ENCODE assay signal across 8 cellular contexts in the genomic region with DNA sequence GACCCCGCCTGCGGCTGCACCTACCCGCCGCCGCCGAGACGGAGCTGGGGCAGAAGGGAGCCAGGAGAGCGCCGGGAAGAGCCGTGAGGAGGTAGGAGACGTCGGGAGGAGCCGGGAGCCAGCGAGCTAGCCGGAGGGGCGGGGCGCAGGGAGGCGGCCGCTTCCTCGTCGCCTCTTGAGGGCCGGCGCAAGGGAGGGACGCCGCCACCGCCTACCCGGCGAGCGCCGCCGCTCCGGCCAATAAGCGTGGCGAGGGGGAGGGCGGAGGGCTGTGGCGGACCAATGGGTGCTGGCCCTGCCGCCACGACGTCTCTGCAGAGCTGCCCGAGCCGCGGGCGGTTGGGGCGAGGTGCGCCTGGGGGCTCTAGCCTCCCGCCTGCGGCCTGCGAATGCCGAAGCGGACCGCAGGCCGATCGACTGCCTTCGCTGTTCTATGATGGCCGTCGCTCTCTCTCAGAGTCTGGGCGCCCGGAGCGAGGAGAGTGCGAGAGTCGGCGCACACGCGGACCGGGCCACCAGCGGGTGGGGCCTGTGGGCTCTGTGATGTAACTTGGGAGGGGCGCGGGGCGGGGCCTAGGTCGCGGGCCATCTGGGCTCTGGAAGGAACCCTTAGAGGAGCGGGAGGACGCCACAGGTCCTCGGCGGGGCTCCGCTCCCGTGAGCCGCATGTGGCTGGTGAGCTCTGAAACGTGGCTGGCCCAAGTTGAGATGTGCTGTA.
A peak's percentile ranks its signal among the peaks of the same experiment; 100 is the strongest.
DNase-seq lines count a peak whose midpoint lies in the region; ATAC-seq and TF ChIP-seq lines count a peak whose summit lies in the region.

No MANE protein-coding gene starts in this region.

- peak overlapping the region; percentile 91 for H3K27ac Mint-ChIP-seq in central memory CD8-positive, alpha-beta T cell (ENCODE audit: low read depth)

- ATAC-seq in GM19023 (IDR thresholded peaks at IDR 0.05; ENCODE audit: unreplicated experiment): peak; percentile 94
- ATAC-seq in HG03196 (IDR thresholded peaks at IDR 0.05; ENCODE audit: unreplicated experiment): peak; percentile 91
- ATAC-seq in central memory CD8-positive, alpha-beta T cell (replicated peaks; ENCODE audit: extremely low read depth, poor library complexity, severe bottlenecking): peak; percentile 93

- H3K9me3 Mint-ChIP-seq in central memory CD8-positive, alpha-beta T cell: no peaks in the 10 kb centered on the region

- H3K4me1 Mint-ChIP-seq in central memory CD8-positive, alpha-beta T cell: peaks cover 26% of the 10 kb centered on the region

- TF ChIP-seq CTCF in AG09309 (IDR thresholded peaks at IDR 0.05; ENCODE audit: control insufficient read depth, insufficient read depth, low read depth, low read length, missing control alignments): no peak

- DNase-seq in AG09309 (ENCODE audit: low read depth) (peak; percentile 82), NCI-H345 (lab: John Stamatoyannopoulos, UW) (peak; percentile 93), islet precursor cell (peak; percentile 99)
- DNase-seq in activated CD4-positive, CD25-positive, alpha-beta regulatory T cell treated with anti-CD3 and anti-CD28 coated beads, Interleukin-2, amount 50 U/mL, for 16 hours (ENCODE audit: low read depth, low spot score): peak; percentile 84
- peak; percentile 85 to 89 for DNase-seq in central memory CD8-positive, alpha-beta T cell (ENCODE audit: low spot score in 2 of 2)
- peak; percentile 94 for DNase-seq in stimulated activated CD4-positive, alpha-beta T cell treated with anti-CD3 and anti-CD28 coated beads, Interleukin-12 subunit alpha, Interleukin-12 subunit beta, amount 100 ng/mL, for 4 hours

- H3K4me3 ChIP-seq in AG09309 (ENCODE audit: control insufficient read depth, low read depth, low read length): peak overlapping the region; percentile 90

- H3K4me3 Mint-ChIP-seq in central memory CD8-positive, alpha-beta T cell: peak overlapping the region; percentile 90

- H3K27me3 Mint-ChIP-seq in central memory CD8-positive, alpha-beta T cell: no peaks in the 10 kb centered on the region

- peaks cover 9% of the 10 kb centered on the region for H3K36me3 Mint-ChIP-seq in central memory CD8-positive, alpha-beta T cell (ENCODE audit: insufficient read depth)

Comparison
In these comparisons a context has a peak if more than half of its experiments do, and no peak if none do; other contexts are left out.
1. Peak in every context shown above with its lines: DNase-seq, ATAC-seq and H3K4me3 ChIP-seq.